In the genomic region with DNA sequence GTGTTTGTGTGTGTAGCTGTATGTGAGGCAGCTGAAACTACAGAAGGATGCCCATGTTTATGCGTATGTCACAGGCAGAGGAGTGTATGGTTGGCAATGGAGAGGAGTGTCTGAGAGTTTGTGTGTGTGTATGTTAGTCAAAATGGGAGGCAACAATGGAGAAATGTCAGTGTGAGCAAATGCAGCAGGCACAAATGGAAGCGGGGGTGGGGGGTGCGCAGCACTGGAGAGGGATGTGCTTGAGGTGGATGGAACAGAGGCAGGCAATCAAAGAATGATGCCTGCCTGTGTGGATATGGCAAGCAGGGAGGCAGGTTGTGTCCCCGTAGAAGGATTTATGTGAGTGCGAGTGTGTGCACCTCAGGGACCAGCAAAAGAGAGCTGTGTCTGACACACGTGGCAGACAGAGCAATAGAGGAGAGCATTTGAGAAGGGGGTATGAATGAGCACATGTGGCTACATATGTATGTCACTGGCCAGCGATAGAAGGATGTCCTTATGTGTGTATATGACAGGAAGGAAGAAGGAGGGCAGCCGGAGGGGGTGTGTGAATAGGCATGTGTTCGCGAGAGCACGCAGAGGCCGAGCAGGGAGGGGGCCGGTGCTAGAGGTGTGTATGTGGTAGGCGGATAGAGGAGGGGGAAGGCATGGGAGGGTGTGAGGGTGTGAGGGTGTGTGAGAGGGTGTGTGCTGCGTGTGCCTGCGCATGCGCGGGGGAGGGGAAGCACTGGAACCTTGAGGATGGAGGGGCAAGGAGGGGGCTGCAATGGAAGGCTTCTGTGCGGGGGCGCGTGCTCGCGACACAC, we compare ENCODE assay signal across 8 cellular contexts. TPM values are rescaled to one million over a fixed set of nuclear protein-coding genes. Genes with fewer than 3 reads are reported as not detected.
DNase-seq lines count a peak whose midpoint lies in the region; ATAC-seq and TF ChIP-seq lines count a peak whose summit lies in the region.

No MANE protein-coding gene starts in this region.

- H2AFZ ChIP-seq in H9 (ENCODE audit: low read length), result no peak overlapping the region
- H2AFZ ChIP-seq in PC-3 (ENCODE audit: low read length), result no peak overlapping the region

- H3K79me1 ChIP-seq in H9 (ENCODE audit: insufficient read depth, low read depth, low read length, poor library complexity, severe bottlenecking), result no peaks in the 10 kb centered on the region

- H3K23me2 ChIP-seq in H9 (ENCODE audit: insufficient read length, low read depth, low read length, poor library complexity, severe bottlenecking), result no peaks in the 10 kb centered on the region

- H3K4ac ChIP-seq in H9 (ENCODE audit: low read depth, low read length), result no peak overlapping the region

- no peak overlapping the region for H3K27ac ChIP-seq in H9 (ENCODE audit: insufficient read length, low read depth, low read length)
- H3K27ac ChIP-seq in PC-3 (ENCODE audit: low read length), result no peak overlapping the region
- H3K27ac ChIP-seq in transverse colon, result peak overlapping the region; percentile 64 to 86 (median 78)

- H3K4me3 Mint-ChIP-seq in H9 (peak overlapping the region; percentile 81 to 86), osteocyte (ENCODE audit: unreplicated experiment) (peak overlapping the region; percentile 83)
- peak overlapping the region; percentile 81 for H3K4me3 Mint-ChIP-seq in activated T-helper 2 cell treated with anti-CD3 and anti-CD28 coated beads, Interferon-gamma antibody, Interleukin-2, Interleukin-4, amounts not matched to agents 10 μg/mL and 5 μg/mL and 100 μg/mL, durations not matched to agents 14 hours and 24 hours and 36 hours (ENCODE audit: low read depth)

- peaks cover 3% of the 10 kb centered on the region for H3K27me3 Mint-ChIP-seq in H9 (ENCODE audit: low read depth)
- peaks cover 9% of the 10 kb centered on the region for H3K27me3 Mint-ChIP-seq in activated T-helper 2 cell treated with anti-CD3 and anti-CD28 coated beads, Interferon-gamma antibody, Interleukin-2, Interleukin-4, amounts not matched to agents 10 μg/mL and 5 μg/mL and 100 μg/mL, durations not matched to agents 14 hours and 24 hours and 36 hours (ENCODE audit: low read depth)
- H3K27me3 Mint-ChIP-seq in osteocyte (ENCODE audit: unreplicated experiment), result peaks cover 2% of the 10 kb centered on the region

- no peak overlapping the region for H2AK5ac ChIP-seq in H9 (ENCODE audit: insufficient read length, low read length)

- H3K27me3 ChIP-seq in H9 (ENCODE audit: insufficient read depth, low read length), result no peaks in the 10 kb centered on the region
- no peaks in the 10 kb centered on the region for H3K27me3 ChIP-seq in PC-3 (ENCODE audit: low read length)
- no peaks in the 10 kb centered on the region for H3K27me3 ChIP-seq in transverse colon

- no peak overlapping the region for H4K91ac ChIP-seq in H9 (ENCODE audit: insufficient read length, low read depth, low read length)

- peak; percentile 40 for ATAC-seq in PC-3

- no peak overlapping the region for H3K18ac ChIP-seq in H9 (ENCODE audit: insufficient read length, low read depth, low read length)

- no peak for TF ChIP-seq EP300 in transverse colon (IDR thresholded peaks at IDR 0.05; ENCODE audit: low read depth)

- H2BK15ac ChIP-seq in H9 (ENCODE audit: low read depth, low read length), result no peak overlapping the region

- H3K9me3 Mint-ChIP-seq in H9 (peaks cover 64 to 68% of the 10 kb centered on the region in 2 experiments), osteocyte (ENCODE audit: unreplicated experiment) (peaks cover 7% of the 10 kb centered on the region)
- H3K9me3 Mint-ChIP-seq in activated T-helper 2 cell treated with anti-CD3 and anti-CD28 coated beads, Interferon-gamma antibody, Interleukin-2, Interleukin-4, amounts not matched to agents 10 μg/mL and 5 μg/mL and 100 μg/mL, durations not matched to agents 14 hours and 24 hours and 36 hours, result no peaks in the 10 kb centered on the region

- H3K4me3 ChIP-seq in PC-3 (ENCODE audit: low read length), result peak overlapping the region; percentile 96
- H3K4me3 ChIP-seq in transverse colon, result peak overlapping the region; percentile 12 to 78 (median 56)

- H3K23ac ChIP-seq in H9 (ENCODE audit: insufficient read length, low read depth, low read length), result no peak overlapping the region

- H3K4me1 ChIP-seq in H9 (ENCODE audit: insufficient read depth, low read length), result no peaks in the 10 kb centered on the region
- peaks cover 11% of the 10 kb centered on the region for H3K4me1 ChIP-seq in PC-3 (ENCODE audit: insufficient read depth, low read length)
- H3K4me1 ChIP-seq in transverse colon, result peaks cover 0 to 5% (median 2%) of the 10 kb centered on the region in 4 donors

- no peak for TF ChIP-seq POLR2A in transverse colon (IDR thresholded peaks at IDR 0.05)

- no TSS peak for BruUV-seq in PC-3 (replicated peaks; lab: Mats Ljungman, UMichigan)

- intact Hi-C loops in PC-3 (cut with micrococcal nuclease) (no loop called here), transverse colon (cut with DNase I; ENCODE audit: low total_unique reads) (no loop called here)
- intact Hi-C loops in activated T-helper 2 cell treated with anti-CD3 and anti-CD28 coated beads, Interferon-gamma antibody, Interleukin-2, Interleukin-4, amounts not matched to agents 10 μg/mL and 5 μg/mL and 100 μg/mL, durations not matched to agents 14 hours and 24 hours and 36 hours (cut with micrococcal nuclease), result loop anchor here (2.0 kb wide), 1 partner anchor 335 kb away; a partner anchor contains a TSS

- H3K9ac ChIP-seq in H9 (ENCODE audit: extremely low read depth, insufficient read length, low read length) (no peak overlapping the region), PC-3 (ENCODE audit: low read length) (no peak overlapping the region)

- POLR2A ChIA-PET in PC-3 (lab: Charles Lee; ENCODE audit: unreplicated experiment), result no interaction called here

- H3K79me2 ChIP-seq in H9 (ENCODE audit: insufficient read depth, low read length), result no peaks in the 10 kb centered on the region
- peaks cover 14% of the 10 kb centered on the region for H3K79me2 ChIP-seq in PC-3 (ENCODE audit: low read length)

- H4K8ac ChIP-seq in H9 (replicated peaks; ENCODE audit: insufficient read length, low read depth, low read length), result no peak overlapping the region

- H2BK120ac ChIP-seq in H9 (ENCODE audit: low read depth, low read length, poor library complexity, severe bottlenecking), result no peak overlapping the region

- no peaks in the 10 kb centered on the region for H3F3A ChIP-seq in PC-3 (ENCODE audit: low read length, unreplicated experiment)

- H2BK12ac ChIP-seq in H9 (ENCODE audit: insufficient read length, low read depth, low read length), result no peak overlapping the region

- no peak overlapping the region for H2BK20ac ChIP-seq in H9 (ENCODE audit: low read depth, low read length, poor library complexity, severe bottlenecking)

- H3K36me3 ChIP-seq in PC-3 (ENCODE audit: low read depth, low read length) (no peaks in the 10 kb centered on the region), transverse colon (no peaks in the 10 kb centered on the region)

- peaks cover 13 to 27% of the 10 kb centered on the region in 2 experiments for H3K4me1 Mint-ChIP-seq in H9
- H3K4me1 Mint-ChIP-seq in activated T-helper 2 cell treated with anti-CD3 and anti-CD28 coated beads, Interferon-gamma antibody, Interleukin-2, Interleukin-4, amounts not matched to agents 10 μg/mL and 5 μg/mL and 100 μg/mL, durations not matched to agents 14 hours and 24 hours and 36 hours (ENCODE audit: low read depth), result peaks cover 21% of the 10 kb centered on the region
- H3K4me1 Mint-ChIP-seq in osteocyte (ENCODE audit: unreplicated experiment), result peaks cover 13% of the 10 kb centered on the region

- no peak overlapping the region for H3K56ac ChIP-seq in H9 (ENCODE audit: insufficient read length, low read depth, low read length)

- H3T11ph ChIP-seq in H9 (ENCODE audit: low read length), result no peak overlapping the region

- TF ChIP-seq CTCF in H9 (conservative IDR thresholded peaks at IDR 0.05) (no peak), PC-3 (conservative IDR thresholded peaks at IDR 0.05; ENCODE audit: low read depth, low read length) (no peak), osteocyte (IDR thresholded peaks at IDR 0.05) (no peak), transverse colon (IDR thresholded peaks at IDR 0.05) (no peak)

- H2BK5ac ChIP-seq in H9 (ENCODE audit: insufficient read length, low read length), result no peak overlapping the region

- peak overlapping the region; percentile 45 for H3K4me2 ChIP-seq in H9 (ENCODE audit: insufficient read depth, insufficient read length, low read length)
- H3K4me2 ChIP-seq in PC-3 (ENCODE audit: low read length), result peak overlapping the region; percentile 96

- H3K36me3 Mint-ChIP-seq in H9 (ENCODE audit: insufficient read depth in 1 of 3, low read depth in 3 of 3), result peaks cover 29 to 44% (median 29%) of the 10 kb centered on the region in 3 experiments
- H3K36me3 Mint-ChIP-seq in activated T-helper 2 cell treated with anti-CD3 and anti-CD28 coated beads, Interferon-gamma antibody, Interleukin-2, Interleukin-4, amounts not matched to agents 10 μg/mL and 5 μg/mL and 100 μg/mL, durations not matched to agents 14 hours and 24 hours and 36 hours (ENCODE audit: low read depth), result peaks cover 22% of the 10 kb centered on the region
- peaks cover 14% of the 10 kb centered on the region for H3K36me3 Mint-ChIP-seq in osteocyte (ENCODE audit: unreplicated experiment)

- H3K9me3 ChIP-seq in H9 (ENCODE audit: control insufficient read depth, low read depth, low read length) (no peaks in the 10 kb centered on the region), PC-3 (ENCODE audit: low read length) (no peaks in the 10 kb centered on the region), transverse colon (no peaks in the 10 kb centered on the region)

- CTCF ChIA-PET in PC-3 (lab: Charles Lee), result no interaction called here

- DNase-seq in D341Med (ENCODE audit: low spot score) (peak; percentile 53), H9 (peak; percentile 46), PC-3 (no peak), germinal center (ENCODE audit: low spot score) (peak; percentile 51), osteocyte (ENCODE audit: extremely low spot score, unreplicated experiment) (peak; percentile 77), transverse colon (peak; percentile 27), SIG-M5 (lab: John Stamatoyannopoulos, UW) (no peak)
- DNase-seq in activated T-helper 2 cell treated with anti-CD3 and anti-CD28 coated beads, Interferon-gamma antibody, Interleukin-2, Interleukin-4, amounts not matched to agents 10 μg/mL and 5 μg/mL and 100 μg/mL, durations not matched to agents 14 hours and 24 hours and 36 hours (ENCODE audit: low spot score), result peak; percentile 53

- no peak overlapping the region; a peak in 1 of 7 replicates for H3K27ac Mint-ChIP-seq in H9
- peak overlapping the region; percentile 83 for H3K27ac Mint-ChIP-seq in activated T-helper 2 cell treated with anti-CD3 and anti-CD28 coated beads, Interferon-gamma antibody, Interleukin-2, Interleukin-4, amounts not matched to agents 10 μg/mL and 5 μg/mL and 100 μg/mL, durations not matched to agents 14 hours and 24 hours and 36 hours
- peak overlapping the region; percentile 20 for H3K27ac Mint-ChIP-seq in osteocyte (ENCODE audit: unreplicated experiment)

- no peaks in the 10 kb centered on the region for H3K9me2 ChIP-seq in PC-3 (replicated peaks; ENCODE audit: low read length)

- H4K5ac ChIP-seq in H9 (ENCODE audit: insufficient read length, low read depth, low read length), result no peak overlapping the region

- in situ Hi-C loops in transverse colon (cut with MboI; ENCODE audit: low pct_ligation_motif_present in 1 of 4, low pct_unique_long_range_greater_than_20kb in 1 of 4, low sequenced_read_pairs in 3 of 4), result no loop called here

- no CpG with 5 or more reads among the region's 23 CpGs for WGBS in H9 (ENCODE audit: extremely low coverage, insufficient read length, low lambda C conversion rate)
- WGBS in transverse colon (ENCODE audit: low coverage in 1 of 2), 2 donors, result 26 to 47% methylated on average over 5 to 23 of the region's 23 CpGs

- no peaks in the 10 kb centered on the region for H4K20me1 ChIP-seq in H9 (ENCODE audit: control insufficient read depth, insufficient read depth, insufficient read length)
- H4K20me1 ChIP-seq in PC-3 (ENCODE audit: low read length), result no peaks in the 10 kb centered on the region

- no peak overlapping the region for H3K14ac ChIP-seq in H9 (ENCODE audit: insufficient read depth, low read length)

RNA-seq across cellular contexts. Expression of a gene that starts 1.1 kb away (rescaled TPM):
- total RNA-seq in H9 (2021), result 41.4 and 45.6 TPM in 2 replicates
- total RNA-seq in PC-3 (2014; rRNA removed), result 32.0 and 37.6 TPM in 2 replicates
- total RNA-seq in activated T-helper 2 cell treated with anti-CD3 and anti-CD28 coated beads, Interferon-gamma antibody, Interleukin-2, Interleukin-4, amounts not matched to agents 10 μg/mL and 5 μg/mL and 100 μg/mL, durations not matched to agents 14 hours and 24 hours and 36 hours, result 17.2 and 18.1 TPM in 2 replicates
- total RNA-seq in osteocyte, result 27.8 and 29.7 TPM in 2 replicates
- total RNA-seq in transverse colon, result 10 to 100 TPM in 1 of 4 donors, 1 to 10 TPM in 3; 2.2 to 31.4 (median 6.9) TPM

Comparison
In these comparisons a context has a peak if more than half of its experiments do, and no peak if none do; other contexts are left out.
1. DNase-seq: peak in D341Med (single experiment), H9 (single experiment), activated T-helper 2 cell treated with anti-CD3 and anti-CD28 coated beads, Interferon-gamma antibody, Interleukin-2, Interleukin-4, amounts not matched to agents 10 μg/mL and 5 μg/mL and 100 μg/mL, durations not matched to agents 14 hours and 24 hours and 36 hours (single experiment), germinal center (single experiment), osteocyte (single experiment) and transverse colon (single experiment); none in PC-3 (single experiment) and SIG-M5 (single experiment).
2. H3K27ac ChIP-seq: peak in transverse colon (4 of 4); none in H9 (single experiment) and PC-3 (single experiment).
3. H3K27ac Mint-ChIP-seq: peak in activated T-helper 2 cell treated with anti-CD3 and anti-CD28 coated beads, Interferon-gamma antibody, Interleukin-2, Interleukin-4, amounts not matched to agents 10 μg/mL and 5 μg/mL and 100 μg/mL, durations not matched to agents 14 hours and 24 hours and 36 hours (single experiment) and osteocyte (single experiment); none in H9 (0 of 3).
4. Peak in every context shown above with its lines, with median percentiles within 50 percentile points of each other: H3K4me3 Mint-ChIP-seq.